In genomic region chr12:92539966-92540791, GRCh38 we compare ENCODE assay signal across 8 cellular contexts.
DNase-seq lines count a peak whose midpoint lies in the region; ATAC-seq and TF ChIP-seq lines count a peak whose summit lies in the region.

No MANE protein-coding gene starts in this region.

- POLR2A ChIA-PET in CD4-positive, alpha-beta T cell (lab: Charles Lee) = interaction anchor here (0.7 to 1.6 kb wide), 3 partner anchors 7 to 395 kb away, joined by 3 to 6 read pairs (median 3); partner anchors contain the start of gene BTG1
- POLR2A ChIA-PET in T-cell (lab: Charles Lee) = no interaction called here

- H3K9me3 ChIP-seq in CD4-positive, alpha-beta T cell (ENCODE audit: control insufficient read depth, low read length) = no peaks in the 10 kb centered on the region
- H3K9me3 ChIP-seq in Karpas-422 (ENCODE audit: low read length) = no peaks in the 10 kb centered on the region

- H4K20me1 ChIP-seq in Karpas-422 (ENCODE audit: insufficient read depth, low read depth, low read length) = no peaks in the 10 kb centered on the region

- ATAC-seq in CD4-positive, alpha-beta T cell (ENCODE audit: poor library complexity) = no peak
- ATAC-seq in GM21717 (IDR thresholded peaks at IDR 0.05; ENCODE audit: unreplicated experiment) (peak; percentile 24), T-cell (replicated peaks in 1 of 4) (peak; percentile 54 to 72 (median 63))

- no peak for TF ChIP-seq CTCF in CD4-positive, alpha-beta T cell (IDR thresholded peaks at IDR 0.05)
- TF ChIP-seq CTCF in type B pancreatic cell (conservative IDR thresholded peaks at IDR 0.05) = peak; percentile 62

- CTCF ChIA-PET in CD4-positive, alpha-beta T cell (lab: Charles Lee) = no interaction called here
- CTCF ChIA-PET in T-cell (lab: Charles Lee) = no interaction called here

- H3K4me3 ChIP-seq in Karpas-422 (ENCODE audit: low read length) = no peak overlapping the region

- H3K4me2 ChIP-seq in Karpas-422 (ENCODE audit: low read depth, low read length, poor library complexity, severe bottlenecking) = no peak overlapping the region

- H3K9me2 ChIP-seq in Karpas-422 (replicated peaks; ENCODE audit: insufficient read depth, low read length) = no peaks in the 10 kb centered on the region

- H3K4me1 Mint-ChIP-seq in CD4-positive, alpha-beta T cell (ENCODE audit: low read depth) = peaks cover 50% of the 10 kb centered on the region
- peaks cover 54 to 69% (median 58%) of the 10 kb centered on the region in 3 donors for H3K4me1 Mint-ChIP-seq in T-cell
- H3K4me1 Mint-ChIP-seq in type B pancreatic cell (ENCODE audit: unreplicated experiment) = peaks cover 43% of the 10 kb centered on the region

- H3K27me3 ChIP-seq in CD4-positive, alpha-beta T cell (ENCODE audit: control insufficient read depth, insufficient read depth, low read length) = no peaks in the 10 kb centered on the region
- H3K27me3 ChIP-seq in Karpas-422 (ENCODE audit: low read length) = no peaks in the 10 kb centered on the region

- H3K79me2 ChIP-seq in Karpas-422 (ENCODE audit: low read length) = no peaks in the 10 kb centered on the region

- no peaks in the 10 kb centered on the region for H3K36me3 ChIP-seq in Karpas-422 (ENCODE audit: insufficient read depth, low read length)

- no peak for DNase-seq in CD4-positive, alpha-beta T cell
- DNase-seq in T-cell (peak in 2 of 34 experiments; percentile 2 to 13), islet precursor cell (peak; percentile 68), type B pancreatic cell (ENCODE audit: extremely low spot score, unreplicated experiment) (no peak), cortex of kidney (lab: John Stamatoyannopoulos, UW) (no peak), Karpas-422 (no peak), DMS114 treated with DMSO at 0.1 percent for 48 hours (lab: John Stamatoyannopoulos, UW; ENCODE audit: unreplicated experiment) (no peak)

- H3K9ac ChIP-seq in Karpas-422 (ENCODE audit: low read length) = no peak overlapping the region

- H3K4me1 ChIP-seq in Karpas-422 (ENCODE audit: low read length) = no peaks in the 10 kb centered on the region

- no peaks in the 10 kb centered on the region for H3K9me3 Mint-ChIP-seq in CD4-positive, alpha-beta T cell
- peaks cover 0 to 5% (median 3%) of the 10 kb centered on the region in 3 donors for H3K9me3 Mint-ChIP-seq in T-cell
- H3K9me3 Mint-ChIP-seq in type B pancreatic cell = peaks cover 8% of the 10 kb centered on the region

- H3K27me3 Mint-ChIP-seq in CD4-positive, alpha-beta T cell = no peaks in the 10 kb centered on the region
- no peaks in the 10 kb centered on the region for H3K27me3 Mint-ChIP-seq in T-cell
- H3K27me3 Mint-ChIP-seq in type B pancreatic cell = peaks cover 3% of the 10 kb centered on the region

- H3K4me3 Mint-ChIP-seq in CD4-positive, alpha-beta T cell = no peak overlapping the region
- H3K4me3 Mint-ChIP-seq in T-cell (peak overlapping the region in 2 of 3 donors; percentile 39 to 54), type B pancreatic cell (no peak overlapping the region)

- intact Hi-C loops in CD4-positive, alpha-beta T cell (cut with DNase I, micrococcal nuclease) = no loop called here

- H3K36me3 Mint-ChIP-seq in CD4-positive, alpha-beta T cell (ENCODE audit: low read depth) = no peaks in the 10 kb centered on the region
- H3K36me3 Mint-ChIP-seq in T-cell (peaks cover 3% of the 10 kb centered on the region), type B pancreatic cell (no peaks in the 10 kb centered on the region)

- H3K27ac Mint-ChIP-seq in CD4-positive, alpha-beta T cell = peak overlapping the region; percentile 37
- H3K27ac Mint-ChIP-seq in T-cell (peak overlapping the region; percentile 88 to 94), type B pancreatic cell (peak overlapping the region; percentile 64)

- H3K27ac ChIP-seq in CD4-positive, alpha-beta T cell (ENCODE audit: low read depth, low read length) = peak overlapping the region; percentile 21
- H3K27ac ChIP-seq in Karpas-422 (ENCODE audit: low read length) = no peak overlapping the region

- no peak overlapping the region for H2AFZ ChIP-seq in Karpas-422 (ENCODE audit: low read length)

Comparison
In these comparisons a context has a peak if more than half of its experiments do, and no peak if none do; other contexts are left out.
1. H3K27ac Mint-ChIP-seq: peak in every context shown above with its lines; median percentile 91 in T-cell; 64 in type B pancreatic cell; 37 in CD4-positive, alpha-beta T cell.
2. H3K4me3 Mint-ChIP-seq: peak in T-cell (2 of 3); none in CD4-positive, alpha-beta T cell (single experiment) and type B pancreatic cell (single experiment).